ENCODE assay signal across 19 cellular contexts in the genomic region with DNA sequence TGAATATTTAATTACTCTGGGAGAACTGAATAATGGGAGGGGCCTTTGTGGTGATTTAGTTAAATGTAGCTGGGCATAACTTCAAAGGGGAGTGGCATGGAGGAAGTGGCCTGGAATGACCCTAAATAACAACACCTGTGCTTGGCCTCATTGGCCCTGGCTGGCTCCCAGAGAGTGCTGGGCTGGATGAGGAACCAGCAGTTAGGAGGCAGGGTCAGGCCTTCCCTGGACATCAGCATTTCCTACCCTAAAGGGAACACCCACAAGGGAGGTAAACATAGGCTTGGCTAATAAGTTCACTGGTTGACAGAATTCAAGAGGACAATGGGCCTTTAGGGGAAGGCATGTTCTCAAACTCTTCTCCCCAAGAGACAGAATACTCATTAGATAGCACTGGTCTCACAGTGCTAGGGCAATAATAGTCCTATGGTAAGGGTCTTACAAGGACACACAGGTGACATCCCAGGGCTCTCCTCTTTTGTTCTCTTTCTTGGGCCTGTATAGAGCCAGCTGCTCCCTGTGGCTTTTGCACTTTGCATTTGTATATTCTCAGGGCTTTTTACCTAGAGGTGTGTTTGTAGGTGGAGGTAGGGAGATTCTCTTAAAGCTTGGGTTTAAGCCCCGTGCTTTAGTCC.
"Had no signal": no experiment of that assay in that cellular context is flagged by ENCODE, and none has a peak within 500 bp of the region (broad histone marks: within the 10 kb centered on the region; RNA-seq: fewer than 3 reads in every experiment).

No MANE protein-coding gene starts in this region.

- DNase-seq: activated CD4-positive, CD25-positive, alpha-beta regulatory T cell treated with anti-CD3 and anti-CD28 coated beads, Interleukin-2, amount 50 U/mL, for 72 hours; activated naive CD4-positive, alpha-beta T cell; activated naive CD8-positive, alpha-beta T cell treated with anti-CD3 and anti-CD28 coated beads, Interleukin-2, amount 10 ng/mL, durations not matched to agents 7 days and 5 days; activated T-cell treated with anti-CD3 and anti-CD28 coated beads for 4 hours; brain microvascular endothelial cell; cortex of kidney; effector CD8-positive, alpha-beta T cell; foreskin fibroblast; glutamatergic neuron; kidney glomerular epithelial cell; mesenchymal stem cell; stimulated activated CD4-positive, alpha-beta T cell treated with anti-CD3 and anti-CD28 coated beads, Interleukin-4, amount 100 ng/mL, for 4 hours; stimulated activated CD8-positive, alpha-beta memory T cell treated with anti-CD3 and anti-CD28 coated beads, Interleukin-4, amount 100 ng/mL, for 48 hours; stimulated activated naive CD8-positive, alpha-beta T cell treated with anti-CD3 and anti-CD28 coated beads, Interleukin-15, Interleukin-2, amounts not matched to agents 100 U/mL and 50 U/mL, for 24 hours; T-helper 1 cell; T1000; trophoblast cell had no signal

- H3K4me3 ChIP-seq: right atrium auricular region, skin epidermis had no signal

- H3K27ac ChIP-seq: brain microvascular endothelial cell, right atrium auricular region, skin epidermis had no signal

- ATAC-seq: stimulated activated naive CD8-positive, alpha-beta T cell treated with anti-CD3 and anti-CD28 coated beads, Interleukin-15, Interleukin-2, amounts not matched to agents 100 U/mL and 50 U/mL, for 24 hours had no signal
